22 cellular contexts compared by ENCODE assay signal in the genomic region with DNA sequence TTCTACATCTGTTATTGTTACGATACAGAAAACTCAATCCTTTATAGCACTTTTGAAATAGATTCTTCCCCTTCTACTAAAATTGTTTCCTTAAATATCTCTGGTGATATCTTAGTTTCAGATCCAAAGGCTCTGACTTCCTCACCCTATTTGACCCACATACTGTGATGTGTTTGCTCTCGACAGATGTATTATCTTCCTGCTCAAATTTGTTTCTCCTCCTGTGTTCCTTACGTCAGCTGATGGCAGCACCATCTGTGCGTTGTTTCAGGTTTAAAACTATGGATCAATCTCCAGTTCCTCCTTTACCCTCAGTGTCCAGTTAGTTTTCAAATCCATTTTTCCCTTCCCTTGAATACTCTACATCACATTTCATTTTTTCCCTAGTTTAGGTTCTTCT.
"Had no signal": no experiment of that assay in that cellular context is flagged by ENCODE, and none has a peak within 500 bp of the region (broad histone marks: within the 10 kb centered on the region; RNA-seq: fewer than 3 reads in every experiment).

No MANE protein-coding gene starts in this region.

- H3K4me1 ChIP-seq: lower lobe of right lung, parathyroid adenoma, psoas muscle, suprapubic skin had no signal

- DNase-seq: activated B cell treated with CpG ODN at 0.5 μM for 24 hours; activated CD4-positive, alpha-beta T cell treated with anti-CD3 and anti-CD28 coated beads, Interleukin-2, amount 50 U/mL, for 1 hour; activated CD8-positive, alpha-beta T cell treated with anti-CD3 and anti-CD28 coated beads for 36 hours; activated naive CD8-positive, alpha-beta T cell treated with anti-CD3 and anti-CD28 coated beads, Interleukin-2, amount 50 U/mL, for 24 hours; activated T-cell treated with anti-CD3 and anti-CD28 coated beads, Interleukin-2, amount 50 U/mL, for 4 hours; amygdala; central memory CD4-positive, alpha-beta T cell; effector memory CD4-positive, alpha-beta T cell; head of caudate nucleus; hippocampal formation; immature natural killer cell; lower lobe of right lung; mesenchymal stem cell; naive thymus-derived CD8-positive, alpha-beta T cell; occipital lobe; psoas muscle; stimulated activated naive CD4-positive, alpha-beta T cell; T-helper 2 cell; trophoblast cell had no signal

- H3K27me3 ChIP-seq: gastroesophageal sphincter, suprapubic skin had no signal

- H3K36me3 ChIP-seq: gastroesophageal sphincter, lower lobe of right lung, suprapubic skin had no signal

- H3K9me3 ChIP-seq: psoas muscle, suprapubic skin had no signal

- H3K4me3 ChIP-seq: gastroesophageal sphincter, lower lobe of right lung, psoas muscle, suprapubic skin had no signal

- H3K27ac ChIP-seq: lower lobe of right lung, parathyroid adenoma, psoas muscle, suprapubic skin had no signal

- H3K9ac ChIP-seq: parathyroid adenoma had no signal
